1 cellular context compared by ENCODE assay signal in genomic region chrX:1591102-1591862, GRCh38.
TF ChIP-seq lines count a peak whose summit lies in the region.

Gene AKAP17A, plus strand, starts transcription at chrX:1591604. Its CDS starts 1,859 bp downstream, at chrX:1593463.

TF ChIP-seq in K562, 482 proteins besides CTCF, POLR2A, EP300 and RAD21 (continued from another document and continues in another):
- TF ChIP-seq, protein P1, sequence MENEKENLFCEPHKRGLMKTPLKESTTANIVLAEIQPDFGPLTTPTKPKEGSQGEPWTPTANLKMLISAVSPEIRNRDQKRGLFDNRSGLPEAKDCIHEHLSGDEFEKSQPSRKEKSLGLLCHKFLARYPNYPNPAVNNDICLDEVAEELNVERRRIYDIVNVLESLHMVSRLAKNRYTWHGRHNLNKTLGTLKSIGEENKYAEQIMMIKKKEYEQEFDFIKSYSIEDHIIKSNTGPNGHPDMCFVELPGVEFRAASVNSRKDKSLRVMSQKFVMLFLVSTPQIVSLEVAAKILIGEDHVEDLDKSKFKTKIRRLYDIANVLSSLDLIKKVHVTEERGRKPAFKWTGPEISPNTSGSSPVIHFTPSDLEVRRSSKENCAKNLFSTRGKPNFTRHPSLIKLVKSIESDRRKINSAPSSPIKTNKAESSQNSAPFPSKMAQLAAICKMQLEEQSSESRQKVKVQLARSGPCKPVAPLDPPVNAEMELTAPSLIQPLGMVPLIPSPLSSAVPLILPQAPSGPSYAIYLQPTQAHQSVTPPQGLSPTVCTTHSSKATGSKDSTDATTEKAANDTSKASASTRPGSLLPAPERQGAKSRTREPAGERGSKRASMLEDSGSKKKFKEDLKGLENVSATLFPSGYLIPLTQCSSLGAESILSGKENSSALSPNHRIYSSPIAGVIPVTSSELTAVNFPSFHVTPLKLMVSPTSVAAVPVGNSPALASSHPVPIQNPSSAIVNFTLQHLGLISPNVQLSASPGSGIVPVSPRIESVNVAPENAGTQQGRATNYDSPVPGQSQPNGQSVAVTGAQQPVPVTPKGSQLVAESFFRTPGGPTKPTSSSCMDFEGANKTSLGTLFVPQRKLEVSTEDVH (IDR thresholded peaks at IDR 0.05; ENCODE audit: low read depth, partially characterized antibody) = peak; percentile 64
- peak; percentile 57 for TF ChIP-seq ATF7 (IDR thresholded peaks at IDR 0.05)
- peak; percentile 45 for TF ChIP-seq DACH1 (IDR thresholded peaks at IDR 0.05; ENCODE audit: partially characterized antibody)
- peak; percentile 96 for TF ChIP-seq GABPA (tag; conservative IDR thresholded peaks at IDR 0.05; ENCODE audit: low read depth)
- TF ChIP-seq MAZ (CRISPR knock-in tag; conservative IDR thresholded peaks at IDR 0.05 in 1 of 2, IDR thresholded peaks at IDR 0.05 in 1 of 2) = peak in 1 of 2 experiments; percentile 18; a peak in 1 of 4 replicates
- TF ChIP-seq TAL1 (IDR thresholded peaks at IDR 0.05) = no peak
- TF ChIP-seq SP2 (IDR thresholded peaks at IDR 0.05; ENCODE audit: extremely low read depth, low read depth, low read length, poor library complexity, severe bottlenecking) = peak; percentile 55
- TF ChIP-seq TAF9B (IDR thresholded peaks at IDR 0.05; ENCODE audit: partially characterized antibody) = peak; percentile 40
- peak; percentile 92 for TF ChIP-seq CREM (IDR thresholded peaks at IDR 0.05; ENCODE audit: low read depth)
- TF ChIP-seq HMGN3 (IDR thresholded peaks at IDR 0.05; ENCODE audit: borderline replicate concordance, extremely low read depth, insufficient read length, low read depth, low read length) = peak; percentile 58
- TF ChIP-seq ZBTB40 (IDR thresholded peaks at IDR 0.05) = peak; percentile 95
- no peak for TF ChIP-seq ZBTB40 (CRISPR knock-in tag; IDR thresholded peaks at IDR 0.05)
- TF ChIP-seq ZNF639 (CRISPR knock-in tag; conservative IDR thresholded peaks at IDR 0.05 in 1 of 2, IDR thresholded peaks at IDR 0.05 in 1 of 2) = peak in 1 of 2 experiments; percentile 84; a peak in 2 of 4 replicates
- TF ChIP-seq CBX1 (IDR thresholded peaks at IDR 0.05; ENCODE audit: low read depth) = no peak
- TF ChIP-seq POLR2G (IDR thresholded peaks at IDR 0.05; ENCODE audit: low read depth, low read length) = peak; percentile 87
- TF ChIP-seq RBBP5 (IDR thresholded peaks at IDR 0.05; ENCODE audit: borderline replicate concordance, insufficient read depth, low read length, poor library complexity, severe bottlenecking) = peak; percentile 58
- peak; percentile 79; the same call in 1 of the 2 replicates for TF ChIP-seq PHF8 (IDR thresholded peaks at IDR 0.05; ENCODE audit: borderline replicate concordance, low read length)
- TF ChIP-seq ZBTB2 (IDR thresholded peaks at IDR 0.05) = peak; percentile 91
- no peak for TF ChIP-seq XRCC3 (IDR thresholded peaks at IDR 0.05)
- TF ChIP-seq ELF1 (tag; IDR thresholded peaks at IDR 0.05) = peak; percentile 84
- TF ChIP-seq SIN3B (IDR thresholded peaks at IDR 0.05; ENCODE audit: low read depth) = peak; percentile 81
- TF ChIP-seq GABPB1 (CRISPR knock-in tag; IDR thresholded peaks at IDR 0.05) = peak; percentile 94
- TF ChIP-seq EWSR1 (IDR thresholded peaks at IDR 0.05; ENCODE audit: borderline replicate concordance, low read depth, partially characterized antibody) = no peak
- TF ChIP-seq MTA1 (IDR thresholded peaks at IDR 0.05; ENCODE audit: borderline replicate concordance) = peak; percentile 49; the same call in 1 of the 2 replicates
- 0 out of 2 replicates have a peak, but pooled peaks have one; percentile 13 for TF ChIP-seq C11orf30 (IDR thresholded peaks at IDR 0.05; ENCODE audit: low read depth)
- TF ChIP-seq NR2C2 (CRISPR knock-in tag; IDR thresholded peaks at IDR 0.05) = no peak
- peak; percentile 96 for TF ChIP-seq NR2C2 (tag; IDR thresholded peaks at IDR 0.05)
- peak; percentile 53; the same call in 1 of the 2 replicates for TF ChIP-seq MYC (IDR thresholded peaks at IDR 0.05; ENCODE audit: low read depth, low read length)
- TF ChIP-seq MYC (CRISPR knock-in tag; IDR thresholded peaks at IDR 0.05; ENCODE audit: borderline replicate concordance, low read depth) = no peak
- TF ChIP-seq ARID1B (IDR thresholded peaks at IDR 0.05) = 0 out of 2 replicates have a peak, but pooled peaks have one; percentile 12
- TF ChIP-seq NR2C1 (IDR thresholded peaks at IDR 0.05) = peak; percentile 77
- peak; percentile 81 for TF ChIP-seq NR2C1 (tag; IDR thresholded peaks at IDR 0.05)
- TF ChIP-seq, protein P2, sequence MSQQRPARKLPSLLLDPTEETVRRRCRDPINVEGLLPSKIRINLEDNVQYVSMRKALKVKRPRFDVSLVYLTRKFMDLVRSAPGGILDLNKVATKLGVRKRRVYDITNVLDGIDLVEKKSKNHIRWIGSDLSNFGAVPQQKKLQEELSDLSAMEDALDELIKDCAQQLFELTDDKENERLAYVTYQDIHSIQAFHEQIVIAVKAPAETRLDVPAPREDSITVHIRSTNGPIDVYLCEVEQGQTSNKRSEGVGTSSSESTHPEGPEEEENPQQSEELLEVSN (IDR thresholded peaks at IDR 0.05; ENCODE audit: borderline replicate concordance in 1 of 2, extremely low read depth in 1 of 2, insufficient read depth in 1 of 2, insufficient read length in 1 of 2, low read depth in 1 of 2, low read length in 1 of 2, poor library complexity in 1 of 2, severe bottlenecking in 1 of 2) = peak; percentile 34 to 82
- no peak for TF ChIP-seq SIRT6 (IDR thresholded peaks at IDR 0.05; ENCODE audit: low read depth, low read length)
- TF ChIP-seq, protein P3, sequence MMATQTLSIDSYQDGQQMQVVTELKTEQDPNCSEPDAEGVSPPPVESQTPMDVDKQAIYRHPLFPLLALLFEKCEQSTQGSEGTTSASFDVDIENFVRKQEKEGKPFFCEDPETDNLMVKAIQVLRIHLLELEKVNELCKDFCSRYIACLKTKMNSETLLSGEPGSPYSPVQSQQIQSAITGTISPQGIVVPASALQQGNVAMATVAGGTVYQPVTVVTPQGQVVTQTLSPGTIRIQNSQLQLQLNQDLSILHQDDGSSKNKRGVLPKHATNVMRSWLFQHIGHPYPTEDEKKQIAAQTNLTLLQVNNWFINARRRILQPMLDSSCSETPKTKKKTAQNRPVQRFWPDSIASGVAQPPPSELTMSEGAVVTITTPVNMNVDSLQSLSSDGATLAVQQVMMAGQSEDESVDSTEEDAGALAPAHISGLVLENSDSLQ (IDR thresholded peaks at IDR 0.05) = peak; percentile 6; the same call in 1 of the 2 replicates
- TF ChIP-seq CCNT2 (IDR thresholded peaks at IDR 0.05; ENCODE audit: borderline replicate concordance, extremely low read depth, insufficient read length, low read depth, low read length) = peak; percentile 56
- peak; percentile 50; the same call in 1 of the 2 replicates for TF ChIP-seq L3MBTL2 (IDR thresholded peaks at IDR 0.05)
- TF ChIP-seq ZNF431 (CRISPR knock-in tag; IDR thresholded peaks at IDR 0.05) = no peak
- TF ChIP-seq RBM17 (IDR thresholded peaks at IDR 0.05; ENCODE audit: borderline replicate concordance, low read depth, low read length) = no peak
- peak; percentile 85 for TF ChIP-seq CXXC5 (CRISPR knock-in tag; IDR thresholded peaks at IDR 0.05)
- no peak for TF ChIP-seq TAF1 (IDR thresholded peaks at IDR 0.05; ENCODE audit: control insufficient read depth, extremely low read depth, insufficient read depth, low read length, severe bottlenecking)
- TF ChIP-seq GMEB1 (CRISPR knock-in tag; IDR thresholded peaks at IDR 0.05) = peak; percentile 61
- TF ChIP-seq VEZF1 (CRISPR knock-in tag; IDR thresholded peaks at IDR 0.05) = peak; percentile 53
- 0 out of 2 replicates have a peak, but pooled peaks have one; percentile 28 for TF ChIP-seq POLR2H (tag; IDR thresholded peaks at IDR 0.05; ENCODE audit: low read depth)
- peak; percentile 95 to 96 for TF ChIP-seq NRF1 (conservative IDR thresholded peaks at IDR 0.05 in 1 of 2, IDR thresholded peaks at IDR 0.05 in 1 of 2)
